1 cellular context compared by ENCODE assay signal in the genomic region with DNA sequence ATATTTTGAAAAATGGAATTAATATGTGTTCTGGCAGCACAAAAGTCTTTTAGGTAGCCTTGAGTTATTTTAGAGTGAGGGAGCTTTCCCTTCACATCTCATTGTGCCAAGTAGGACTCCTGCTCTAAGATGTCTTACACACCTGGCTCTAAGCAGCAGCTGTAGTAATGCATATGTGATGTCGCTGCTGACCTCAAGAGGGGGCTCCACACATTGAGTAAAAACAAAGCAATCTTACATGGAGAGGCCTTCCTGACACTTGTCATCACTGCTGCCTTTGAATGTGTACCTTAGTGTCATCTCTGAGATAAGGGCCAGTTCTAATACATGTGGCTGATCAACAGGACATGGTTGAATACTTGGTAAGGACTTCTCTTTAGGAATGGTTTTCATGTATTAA.
TF ChIP-seq lines count a peak whose summit lies in the region.

No MANE protein-coding gene starts in this region.

TF ChIP-seq in K562, 482 proteins besides CTCF, POLR2A, EP300 and RAD21 (continued from another document):
- TF ChIP-seq, protein P1, sequence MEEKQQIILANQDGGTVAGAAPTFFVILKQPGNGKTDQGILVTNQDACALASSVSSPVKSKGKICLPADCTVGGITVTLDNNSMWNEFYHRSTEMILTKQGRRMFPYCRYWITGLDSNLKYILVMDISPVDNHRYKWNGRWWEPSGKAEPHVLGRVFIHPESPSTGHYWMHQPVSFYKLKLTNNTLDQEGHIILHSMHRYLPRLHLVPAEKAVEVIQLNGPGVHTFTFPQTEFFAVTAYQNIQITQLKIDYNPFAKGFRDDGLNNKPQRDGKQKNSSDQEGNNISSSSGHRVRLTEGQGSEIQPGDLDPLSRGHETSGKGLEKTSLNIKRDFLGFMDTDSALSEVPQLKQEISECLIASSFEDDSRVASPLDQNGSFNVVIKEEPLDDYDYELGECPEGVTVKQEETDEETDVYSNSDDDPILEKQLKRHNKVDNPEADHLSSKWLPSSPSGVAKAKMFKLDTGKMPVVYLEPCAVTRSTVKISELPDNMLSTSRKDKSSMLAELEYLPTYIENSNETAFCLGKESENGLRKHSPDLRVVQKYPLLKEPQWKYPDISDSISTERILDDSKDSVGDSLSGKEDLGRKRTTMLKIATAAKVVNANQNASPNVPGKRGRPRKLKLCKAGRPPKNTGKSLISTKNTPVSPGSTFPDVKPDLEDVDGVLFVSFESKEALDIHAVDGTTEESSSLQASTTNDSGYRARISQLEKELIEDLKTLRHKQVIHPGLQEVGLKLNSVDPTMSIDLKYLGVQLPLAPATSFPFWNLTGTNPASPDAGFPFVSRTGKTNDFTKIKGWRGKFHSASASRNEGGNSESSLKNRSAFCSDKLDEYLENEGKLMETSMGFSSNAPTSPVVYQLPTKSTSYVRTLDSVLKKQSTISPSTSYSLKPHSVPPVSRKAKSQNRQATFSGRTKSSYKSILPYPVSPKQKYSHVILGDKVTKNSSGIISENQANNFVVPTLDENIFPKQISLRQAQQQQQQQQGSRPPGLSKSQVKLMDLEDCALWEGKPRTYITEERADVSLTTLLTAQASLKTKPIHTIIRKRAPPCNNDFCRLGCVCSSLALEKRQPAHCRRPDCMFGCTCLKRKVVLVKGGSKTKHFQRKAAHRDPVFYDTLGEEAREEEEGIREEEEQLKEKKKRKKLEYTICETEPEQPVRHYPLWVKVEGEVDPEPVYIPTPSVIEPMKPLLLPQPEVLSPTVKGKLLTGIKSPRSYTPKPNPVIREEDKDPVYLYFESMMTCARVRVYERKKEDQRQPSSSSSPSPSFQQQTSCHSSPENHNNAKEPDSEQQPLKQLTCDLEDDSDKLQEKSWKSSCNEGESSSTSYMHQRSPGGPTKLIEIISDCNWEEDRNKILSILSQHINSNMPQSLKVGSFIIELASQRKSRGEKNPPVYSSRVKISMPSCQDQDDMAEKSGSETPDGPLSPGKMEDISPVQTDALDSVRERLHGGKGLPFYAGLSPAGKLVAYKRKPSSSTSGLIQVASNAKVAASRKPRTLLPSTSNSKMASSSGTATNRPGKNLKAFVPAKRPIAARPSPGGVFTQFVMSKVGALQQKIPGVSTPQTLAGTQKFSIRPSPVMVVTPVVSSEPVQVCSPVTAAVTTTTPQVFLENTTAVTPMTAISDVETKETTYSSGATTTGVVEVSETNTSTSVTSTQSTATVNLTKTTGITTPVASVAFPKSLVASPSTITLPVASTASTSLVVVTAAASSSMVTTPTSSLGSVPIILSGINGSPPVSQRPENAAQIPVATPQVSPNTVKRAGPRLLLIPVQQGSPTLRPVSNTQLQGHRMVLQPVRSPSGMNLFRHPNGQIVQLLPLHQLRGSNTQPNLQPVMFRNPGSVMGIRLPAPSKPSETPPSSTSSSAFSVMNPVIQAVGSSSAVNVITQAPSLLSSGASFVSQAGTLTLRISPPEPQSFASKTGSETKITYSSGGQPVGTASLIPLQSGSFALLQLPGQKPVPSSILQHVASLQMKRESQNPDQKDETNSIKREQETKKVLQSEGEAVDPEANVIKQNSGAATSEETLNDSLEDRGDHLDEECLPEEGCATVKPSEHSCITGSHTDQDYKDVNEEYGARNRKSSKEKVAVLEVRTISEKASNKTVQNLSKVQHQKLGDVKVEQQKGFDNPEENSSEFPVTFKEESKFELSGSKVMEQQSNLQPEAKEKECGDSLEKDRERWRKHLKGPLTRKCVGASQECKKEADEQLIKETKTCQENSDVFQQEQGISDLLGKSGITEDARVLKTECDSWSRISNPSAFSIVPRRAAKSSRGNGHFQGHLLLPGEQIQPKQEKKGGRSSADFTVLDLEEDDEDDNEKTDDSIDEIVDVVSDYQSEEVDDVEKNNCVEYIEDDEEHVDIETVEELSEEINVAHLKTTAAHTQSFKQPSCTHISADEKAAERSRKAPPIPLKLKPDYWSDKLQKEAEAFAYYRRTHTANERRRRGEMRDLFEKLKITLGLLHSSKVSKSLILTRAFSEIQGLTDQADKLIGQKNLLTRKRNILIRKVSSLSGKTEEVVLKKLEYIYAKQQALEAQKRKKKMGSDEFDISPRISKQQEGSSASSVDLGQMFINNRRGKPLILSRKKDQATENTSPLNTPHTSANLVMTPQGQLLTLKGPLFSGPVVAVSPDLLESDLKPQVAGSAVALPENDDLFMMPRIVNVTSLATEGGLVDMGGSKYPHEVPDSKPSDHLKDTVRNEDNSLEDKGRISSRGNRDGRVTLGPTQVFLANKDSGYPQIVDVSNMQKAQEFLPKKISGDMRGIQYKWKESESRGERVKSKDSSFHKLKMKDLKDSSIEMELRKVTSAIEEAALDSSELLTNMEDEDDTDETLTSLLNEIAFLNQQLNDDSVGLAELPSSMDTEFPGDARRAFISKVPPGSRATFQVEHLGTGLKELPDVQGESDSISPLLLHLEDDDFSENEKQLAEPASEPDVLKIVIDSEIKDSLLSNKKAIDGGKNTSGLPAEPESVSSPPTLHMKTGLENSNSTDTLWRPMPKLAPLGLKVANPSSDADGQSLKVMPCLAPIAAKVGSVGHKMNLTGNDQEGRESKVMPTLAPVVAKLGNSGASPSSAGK (IDR thresholded peaks at IDR 0.05) = no peak
- TF ChIP-seq GATA2 (CRISPR knock-in tag; IDR thresholded peaks at IDR 0.05) (0 out of 2 replicates have a peak, but pooled peaks have one; percentile 8), ZNF780A (CRISPR knock-in tag; IDR thresholded peaks at IDR 0.05) (no peak), MEIS2 (IDR thresholded peaks at IDR 0.05; ENCODE audit: partially characterized antibody) (peak; percentile 52), GTF2F1 (IDR thresholded peaks at IDR 0.05; ENCODE audit: low read depth, low read length) (no peak), MXI1 (IDR thresholded peaks at IDR 0.05; ENCODE audit: low read depth, low read length) (no peak), HNRNPH1 (optimal IDR thresholded peaks at IDR 0.05; ENCODE audit: low read depth, low read length) (no peak), ZNF830 (CRISPR knock-in tag; IDR thresholded peaks at IDR 0.05) (no peak), PHF21A (IDR thresholded peaks at IDR 0.05; ENCODE audit: borderline replicate concordance, low read depth) (no peak), ZNF589 (CRISPR knock-in tag; IDR thresholded peaks at IDR 0.05; ENCODE audit: low read depth) (no peak), NELFE (IDR thresholded peaks at IDR 0.05; ENCODE audit: insufficient read depth, insufficient read length) (no peak), HNRNPL (IDR thresholded peaks at IDR 0.05; ENCODE audit: low read depth, low read length) (no peak), CCAR2 (IDR thresholded peaks at IDR 0.05; ENCODE audit: low read depth, low read length) (no peak), DMBX1 (CRISPR knock-in tag; IDR thresholded peaks at IDR 0.05; ENCODE audit: borderline replicate concordance) (no peak), HNRNPK (IDR thresholded peaks at IDR 0.05; ENCODE audit: low read depth, low read length, poor library complexity, severe bottlenecking) (no peak), ZNF124 (CRISPR knock-in tag; IDR thresholded peaks at IDR 0.05) (no peak), SIN3A (IDR thresholded peaks at IDR 0.05; ENCODE audit: borderline replicate concordance in 2 of 2, control insufficient read depth in 1 of 2, low read depth in 2 of 2, low read length in 2 of 2) (no peak), PPARD (CRISPR knock-in tag; IDR thresholded peaks at IDR 0.05) (no peak)
- TF ChIP-seq, protein P2, sequence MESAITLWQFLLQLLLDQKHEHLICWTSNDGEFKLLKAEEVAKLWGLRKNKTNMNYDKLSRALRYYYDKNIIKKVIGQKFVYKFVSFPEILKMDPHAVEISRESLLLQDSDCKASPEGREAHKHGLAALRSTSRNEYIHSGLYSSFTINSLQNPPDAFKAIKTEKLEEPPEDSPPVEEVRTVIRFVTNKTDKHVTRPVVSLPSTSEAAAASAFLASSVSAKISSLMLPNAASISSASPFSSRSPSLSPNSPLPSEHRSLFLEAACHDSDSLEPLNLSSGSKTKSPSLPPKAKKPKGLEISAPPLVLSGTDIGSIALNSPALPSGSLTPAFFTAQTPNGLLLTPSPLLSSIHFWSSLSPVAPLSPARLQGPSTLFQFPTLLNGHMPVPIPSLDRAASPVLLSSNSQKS (CRISPR knock-in tag; IDR thresholded peaks at IDR 0.05) = no peak
- TF ChIP-seq, protein P3, sequence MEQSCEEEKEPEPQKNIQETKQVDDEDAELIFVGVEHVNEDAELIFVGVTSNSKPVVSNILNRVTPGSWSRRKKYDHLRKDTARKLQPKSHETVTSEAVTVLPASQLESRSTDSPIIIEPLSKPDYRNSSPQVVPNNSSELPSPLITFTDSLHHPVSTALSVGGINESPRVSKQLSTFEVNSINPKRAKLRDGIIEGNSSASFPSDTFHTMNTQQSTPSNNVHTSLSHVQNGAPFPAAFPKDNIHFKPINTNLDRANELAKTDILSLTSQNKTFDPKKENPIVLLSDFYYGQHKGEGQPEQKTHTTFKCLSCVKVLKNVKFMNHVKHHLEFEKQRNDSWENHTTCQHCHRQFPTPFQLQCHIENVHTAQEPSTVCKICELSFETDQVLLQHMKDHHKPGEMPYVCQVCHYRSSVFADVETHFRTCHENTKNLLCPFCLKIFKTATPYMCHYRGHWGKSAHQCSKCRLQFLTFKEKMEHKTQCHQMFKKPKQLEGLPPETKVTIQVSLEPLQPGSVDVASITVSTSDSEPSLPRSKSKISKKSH (CRISPR knock-in tag; IDR thresholded peaks at IDR 0.05) = no peak
- TF ChIP-seq, protein P4, sequence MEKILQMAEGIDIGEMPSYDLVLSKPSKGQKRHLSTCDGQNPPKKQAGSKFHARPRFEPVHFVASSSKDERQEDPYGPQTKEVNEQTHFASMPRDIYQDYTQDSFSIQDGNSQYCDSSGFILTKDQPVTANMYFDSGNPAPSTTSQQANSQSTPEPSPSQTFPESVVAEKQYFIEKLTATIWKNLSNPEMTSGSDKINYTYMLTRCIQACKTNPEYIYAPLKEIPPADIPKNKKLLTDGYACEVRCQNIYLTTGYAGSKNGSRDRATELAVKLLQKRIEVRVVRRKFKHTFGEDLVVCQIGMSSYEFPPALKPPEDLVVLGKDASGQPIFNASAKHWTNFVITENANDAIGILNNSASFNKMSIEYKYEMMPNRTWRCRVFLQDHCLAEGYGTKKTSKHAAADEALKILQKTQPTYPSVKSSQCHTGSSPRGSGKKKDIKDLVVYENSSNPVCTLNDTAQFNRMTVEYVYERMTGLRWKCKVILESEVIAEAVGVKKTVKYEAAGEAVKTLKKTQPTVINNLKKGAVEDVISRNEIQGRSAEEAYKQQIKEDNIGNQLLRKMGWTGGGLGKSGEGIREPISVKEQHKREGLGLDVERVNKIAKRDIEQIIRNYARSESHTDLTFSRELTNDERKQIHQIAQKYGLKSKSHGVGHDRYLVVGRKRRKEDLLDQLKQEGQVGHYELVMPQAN (IDR thresholded peaks at IDR 0.05; ENCODE audit: borderline replicate concordance) = no peak
- TF ChIP-seq, protein P5, sequence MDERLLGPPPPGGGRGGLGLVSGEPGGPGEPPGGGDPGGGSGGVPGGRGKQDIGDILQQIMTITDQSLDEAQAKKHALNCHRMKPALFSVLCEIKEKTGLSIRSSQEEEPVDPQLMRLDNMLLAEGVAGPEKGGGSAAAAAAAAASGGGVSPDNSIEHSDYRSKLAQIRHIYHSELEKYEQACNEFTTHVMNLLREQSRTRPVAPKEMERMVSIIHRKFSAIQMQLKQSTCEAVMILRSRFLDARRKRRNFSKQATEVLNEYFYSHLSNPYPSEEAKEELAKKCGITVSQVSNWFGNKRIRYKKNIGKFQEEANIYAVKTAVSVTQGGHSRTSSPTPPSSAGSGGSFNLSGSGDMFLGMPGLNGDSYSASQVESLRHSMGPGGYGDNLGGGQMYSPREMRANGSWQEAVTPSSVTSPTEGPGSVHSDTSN (CRISPR knock-in tag; IDR thresholded peaks at IDR 0.05; ENCODE audit: low read depth) = no peak
- TF ChIP-seq, protein P5 (tag; conservative IDR thresholded peaks at IDR 0.05; ENCODE audit: low read depth) = peak; percentile 18; the same call in 1 of the 2 replicates
- TF ChIP-seq, protein P6, sequence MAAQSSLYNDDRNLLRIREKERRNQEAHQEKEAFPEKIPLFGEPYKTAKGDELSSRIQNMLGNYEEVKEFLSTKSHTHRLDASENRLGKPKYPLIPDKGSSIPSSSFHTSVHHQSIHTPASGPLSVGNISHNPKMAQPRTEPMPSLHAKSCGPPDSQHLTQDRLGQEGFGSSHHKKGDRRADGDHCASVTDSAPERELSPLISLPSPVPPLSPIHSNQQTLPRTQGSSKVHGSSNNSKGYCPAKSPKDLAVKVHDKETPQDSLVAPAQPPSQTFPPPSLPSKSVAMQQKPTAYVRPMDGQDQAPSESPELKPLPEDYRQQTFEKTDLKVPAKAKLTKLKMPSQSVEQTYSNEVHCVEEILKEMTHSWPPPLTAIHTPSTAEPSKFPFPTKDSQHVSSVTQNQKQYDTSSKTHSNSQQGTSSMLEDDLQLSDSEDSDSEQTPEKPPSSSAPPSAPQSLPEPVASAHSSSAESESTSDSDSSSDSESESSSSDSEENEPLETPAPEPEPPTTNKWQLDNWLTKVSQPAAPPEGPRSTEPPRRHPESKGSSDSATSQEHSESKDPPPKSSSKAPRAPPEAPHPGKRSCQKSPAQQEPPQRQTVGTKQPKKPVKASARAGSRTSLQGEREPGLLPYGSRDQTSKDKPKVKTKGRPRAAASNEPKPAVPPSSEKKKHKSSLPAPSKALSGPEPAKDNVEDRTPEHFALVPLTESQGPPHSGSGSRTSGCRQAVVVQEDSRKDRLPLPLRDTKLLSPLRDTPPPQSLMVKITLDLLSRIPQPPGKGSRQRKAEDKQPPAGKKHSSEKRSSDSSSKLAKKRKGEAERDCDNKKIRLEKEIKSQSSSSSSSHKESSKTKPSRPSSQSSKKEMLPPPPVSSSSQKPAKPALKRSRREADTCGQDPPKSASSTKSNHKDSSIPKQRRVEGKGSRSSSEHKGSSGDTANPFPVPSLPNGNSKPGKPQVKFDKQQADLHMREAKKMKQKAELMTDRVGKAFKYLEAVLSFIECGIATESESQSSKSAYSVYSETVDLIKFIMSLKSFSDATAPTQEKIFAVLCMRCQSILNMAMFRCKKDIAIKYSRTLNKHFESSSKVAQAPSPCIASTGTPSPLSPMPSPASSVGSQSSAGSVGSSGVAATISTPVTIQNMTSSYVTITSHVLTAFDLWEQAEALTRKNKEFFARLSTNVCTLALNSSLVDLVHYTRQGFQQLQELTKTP (IDR thresholded peaks at IDR 0.05; ENCODE audit: low read depth in 1 of 2, partially characterized antibody in 2 of 2) = no peak
- TF ChIP-seq, protein P7, sequence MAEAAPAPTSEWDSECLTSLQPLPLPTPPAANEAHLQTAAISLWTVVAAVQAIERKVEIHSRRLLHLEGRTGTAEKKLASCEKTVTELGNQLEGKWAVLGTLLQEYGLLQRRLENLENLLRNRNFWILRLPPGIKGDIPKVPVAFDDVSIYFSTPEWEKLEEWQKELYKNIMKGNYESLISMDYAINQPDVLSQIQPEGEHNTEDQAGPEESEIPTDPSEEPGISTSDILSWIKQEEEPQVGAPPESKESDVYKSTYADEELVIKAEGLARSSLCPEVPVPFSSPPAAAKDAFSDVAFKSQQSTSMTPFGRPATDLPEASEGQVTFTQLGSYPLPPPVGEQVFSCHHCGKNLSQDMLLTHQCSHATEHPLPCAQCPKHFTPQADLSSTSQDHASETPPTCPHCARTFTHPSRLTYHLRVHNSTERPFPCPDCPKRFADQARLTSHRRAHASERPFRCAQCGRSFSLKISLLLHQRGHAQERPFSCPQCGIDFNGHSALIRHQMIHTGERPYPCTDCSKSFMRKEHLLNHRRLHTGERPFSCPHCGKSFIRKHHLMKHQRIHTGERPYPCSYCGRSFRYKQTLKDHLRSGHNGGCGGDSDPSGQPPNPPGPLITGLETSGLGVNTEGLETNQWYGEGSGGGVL (CRISPR knock-in tag; IDR thresholded peaks at IDR 0.05) = no peak
TF ChIP-seq in K562: peak in this region for 5.
